In genomic region chrX:111098874-111099273, GRCh38 we compare ENCODE assay signal across 9 cellular contexts. TPM values are rescaled to one million over a fixed set of nuclear protein-coding genes. Genes with fewer than 3 reads are reported as not detected.
DNase-seq lines count a peak whose midpoint lies in the region; ATAC-seq and TF ChIP-seq lines count a peak whose summit lies in the region.
"Had no signal": no experiment of that assay in that cellular context is flagged by ENCODE, and none has a peak within 500 bp of the region (broad histone marks: within the 10 kb centered on the region; RNA-seq: fewer than 3 reads in every experiment).

No MANE protein-coding gene starts in this region.

- intact Hi-C loops in activated CD4-positive, alpha-beta memory T cell treated with anti-CD3 and anti-CD28 coated beads for 36 hours (cut with micrococcal nuclease) = loop anchor here (1.0 to 2.0 kb wide), 4 partner anchors 107 to 582 kb away; partner anchors contain the start of gene ALG13

- no peaks in the 10 kb centered on the region for H3K9me3 Mint-ChIP-seq in activated CD4-positive, alpha-beta memory T cell treated with anti-CD3 and anti-CD28 coated beads for 36 hours
- H3K9me3 Mint-ChIP-seq in effector memory CD8-positive, alpha-beta T cell = no peaks in the 10 kb centered on the region
- no peaks in the 10 kb centered on the region for H3K9me3 Mint-ChIP-seq in natural killer cell treated with Interleukin-12 subunit alpha and Interleukin-12 subunit beta and Interleukin-15 and Interleukin-18, amount 100 ng/mL, for 72 hours

- WGBS in tibial nerve, 2 donors = 33 to 46% methylated on average over 14 of the region's 22 CpGs

- TF ChIP-seq POLR2A in tibial nerve (IDR thresholded peaks at IDR 0.05) = no peak

- TF ChIP-seq CTCF in GM10266 (IDR thresholded peaks at IDR 0.05; ENCODE audit: control insufficient read depth, insufficient read depth, low read depth, missing control alignments) (peak; percentile 72), tibial nerve (IDR thresholded peaks at IDR 0.05) (peak; percentile 49 to 68 (median 58))

- H3K9me3 ChIP-seq in tibial nerve = no peaks in the 10 kb centered on the region

- peaks cover 22% of the 10 kb centered on the region for H3K4me1 Mint-ChIP-seq in activated CD4-positive, alpha-beta memory T cell treated with anti-CD3 and anti-CD28 coated beads for 36 hours (ENCODE audit: low read depth)
- peaks cover 16 to 17% of the 10 kb centered on the region in 2 donors for H3K4me1 Mint-ChIP-seq in effector memory CD8-positive, alpha-beta T cell (ENCODE audit: low read depth in 2 of 2)
- H3K4me1 Mint-ChIP-seq in natural killer cell treated with Interleukin-12 subunit alpha and Interleukin-12 subunit beta and Interleukin-15 and Interleukin-18, amount 100 ng/mL, for 72 hours (ENCODE audit: low read depth in 2 of 2) = peaks cover 11 to 17% of the 10 kb centered on the region in 2 donors

- no peak overlapping the region for H3K27ac Mint-ChIP-seq in activated CD4-positive, alpha-beta memory T cell treated with anti-CD3 and anti-CD28 coated beads for 36 hours
- peak overlapping the region in 1 of 2 donors; percentile 68 for H3K27ac Mint-ChIP-seq in effector memory CD8-positive, alpha-beta T cell
- no peak overlapping the region for H3K27ac Mint-ChIP-seq in natural killer cell treated with Interleukin-12 subunit alpha and Interleukin-12 subunit beta and Interleukin-15 and Interleukin-18, amount 100 ng/mL, for 72 hours

- H3K4me1 ChIP-seq in tibial nerve = peaks cover 0 to 14% (median 0%) of the 10 kb centered on the region in 4 donors

- no peak overlapping the region for H3K4me3 ChIP-seq in tibial nerve

- CTCF ChIA-PET in activated CD4-positive, alpha-beta memory T cell treated with anti-CD3 and anti-CD28 coated beads for 36 hours (lab: Charles Lee) = interaction anchor here (0.6 to 3.8 kb wide), 10 partner anchors 14 to 349 kb away, joined by 3 to 23 read pairs (median 4); no protein-coding TSS in a partner anchor

- H3K27me3 Mint-ChIP-seq in activated CD4-positive, alpha-beta memory T cell treated with anti-CD3 and anti-CD28 coated beads for 36 hours = peaks cover 1% of the 10 kb centered on the region
- peaks cover 0 to 13% of the 10 kb centered on the region in 2 donors for H3K27me3 Mint-ChIP-seq in effector memory CD8-positive, alpha-beta T cell
- H3K27me3 Mint-ChIP-seq in natural killer cell treated with Interleukin-12 subunit alpha and Interleukin-12 subunit beta and Interleukin-15 and Interleukin-18, amount 100 ng/mL, for 72 hours = peaks cover 19 to 24% of the 10 kb centered on the region in 2 donors

- H3K36me3 Mint-ChIP-seq in activated CD4-positive, alpha-beta memory T cell treated with anti-CD3 and anti-CD28 coated beads for 36 hours = no peaks in the 10 kb centered on the region
- no peaks in the 10 kb centered on the region for H3K36me3 Mint-ChIP-seq in effector memory CD8-positive, alpha-beta T cell (ENCODE audit: insufficient read depth)
- H3K36me3 Mint-ChIP-seq in natural killer cell treated with Interleukin-12 subunit alpha and Interleukin-12 subunit beta and Interleukin-15 and Interleukin-18, amount 100 ng/mL, for 72 hours = no peaks in the 10 kb centered on the region

- DNase-seq in GM10266 (ENCODE audit: extremely low spot score) = peak; percentile 55
- DNase-seq in M059J (ENCODE audit: low read depth) = peak; percentile 4
- DNase-seq in activated CD4-positive, alpha-beta memory T cell treated with anti-CD3 and anti-CD28 coated beads for 36 hours = peak; percentile 77
- DNase-seq in effector memory CD8-positive, alpha-beta T cell = peak; percentile 47 to 60 (median 57)
- no peak for DNase-seq in natural killer cell treated with Interleukin-12 subunit alpha and Interleukin-12 subunit beta and Interleukin-15 and Interleukin-18, amount 100 ng/mL, for 72 hours (ENCODE audit: low spot score)
- peak in 1 of 2 donors; percentile 27 for DNase-seq in tibial nerve (ENCODE audit: low spot score in 2 of 2)

- H3K36me3 ChIP-seq in tibial nerve = no peaks in the 10 kb centered on the region

- POLR2A ChIA-PET in activated CD4-positive, alpha-beta memory T cell treated with anti-CD3 and anti-CD28 coated beads for 36 hours (lab: Charles Lee) = no interaction called here

- H3K27me3 ChIP-seq in tibial nerve = peaks cover 0 to 74% of the 10 kb centered on the region in 2 donors

- no peak for TF ChIP-seq EP300 in tibial nerve (IDR thresholded peaks at IDR 0.05)

- H3K4me3 Mint-ChIP-seq in activated CD4-positive, alpha-beta memory T cell treated with anti-CD3 and anti-CD28 coated beads for 36 hours = peak overlapping the region; percentile 45
- H3K4me3 Mint-ChIP-seq in effector memory CD8-positive, alpha-beta T cell = peak overlapping the region; percentile 49 to 52
- H3K4me3 Mint-ChIP-seq in natural killer cell treated with Interleukin-12 subunit alpha and Interleukin-12 subunit beta and Interleukin-15 and Interleukin-18, amount 100 ng/mL, for 72 hours = no peak overlapping the region

- H3K27ac ChIP-seq in tibial nerve = no peak overlapping the region
- H3K27ac ChIP-seq: epithelial cell of prostate had no signal

- ATAC-seq in GM21786 (IDR thresholded peaks at IDR 0.05; ENCODE audit: unreplicated experiment) = peak; percentile 62
- peak; percentile 71 for ATAC-seq in effector memory CD8-positive, alpha-beta T cell (replicated peaks)
- peak; percentile 46 to 69 for ATAC-seq in natural killer cell treated with Interleukin-12 subunit alpha and Interleukin-12 subunit beta and Interleukin-15 and Interleukin-18, amount 100 ng/mL, for 72 hours
- ATAC-seq in HG02970 (IDR thresholded peaks at IDR 0.05; ENCODE audit: low FRiP score, unreplicated experiment) = no peak

RNA-seq across cellular contexts. Expression of gene PAK3, which starts 2.9 kb away (rescaled TPM):
- total RNA-seq in M059J (2014; rRNA removed; shearing (Covaris generic)) = 0.12 and 0.59 TPM in 2 replicates
- total RNA-seq in activated CD4-positive, alpha-beta memory T cell treated with anti-CD3 and anti-CD28 coated beads for 36 hours = 1 to 10 TPM; 1.3 to 1.5 TPM
- under 1 TPM in 1 of 2 donors, not detected in 1; 0.33 TPM for total RNA-seq in natural killer cell treated with Interleukin-12 subunit alpha and Interleukin-12 subunit beta and Interleukin-15 and Interleukin-18, amount 100 ng/mL, for 72 hours
- 10 to 100 TPM; 24.9 to 43.0 (median 27.7) TPM for total RNA-seq in tibial nerve

Comparison
In these comparisons a context has a peak if more than half of its experiments do, and no peak if none do; other contexts are left out.
1. RNA of gene PAK3, which starts 2.9 kb away (total RNA-seq): 24.9 to 43.0 TPM in tibial nerve; 1.3 to 1.5 TPM in activated CD4-positive, alpha-beta memory T cell treated with anti-CD3 and anti-CD28 coated beads for 36 hours, 0.33 TPM in natural killer cell treated with Interleukin-12 subunit alpha and Interleukin-12 subunit beta and Interleukin-15 and Interleukin-18, amount 100 ng/mL, for 72 hours and 0.12 to 0.59 TPM in M059J; every median in the first group is over 10 times any median in the second.